In genomic region chr19:48713864-48714755, GRCh38 we compare ENCODE assay signal across 8 cellular contexts. TPM values are rescaled to one million over a fixed set of nuclear protein-coding genes. Genes with fewer than 3 reads are reported as not detected.
DNase-seq lines count a peak whose midpoint lies in the region; ATAC-seq and TF ChIP-seq lines count a peak whose summit lies in the region.

No MANE protein-coding gene starts in this region.

- WGBS in tibial nerve, 2 donors, result 0 to 2% methylated on average over 43 to 63 of the region's 67 CpGs

- H3K27ac Mint-ChIP-seq in activated naive CD8-positive, alpha-beta T cell treated with anti-CD3 and anti-CD28 coated beads, Interleukin-2, amount 50 U/mL, for 24 hours, result peak overlapping the region; percentile 86

- no peaks in the 10 kb centered on the region for H3F3A ChIP-seq in SU-DHL-6 (ENCODE audit: insufficient read depth)

- TF ChIP-seq CTCF in SU-DHL-6 (IDR thresholded peaks at IDR 0.05; ENCODE audit: insufficient read depth, low read length, poor library complexity, severe bottlenecking) (no peak), parathyroid adenoma (IDR thresholded peaks at IDR 0.05) (no peak), tibial nerve (IDR thresholded peaks at IDR 0.05) (peak in 2 of 5 experiments; percentile 13 to 41)

- H3K4me2 ChIP-seq in SU-DHL-6 (ENCODE audit: low read depth, low read length, poor library complexity, severe bottlenecking) (peak overlapping the region; percentile 87), parathyroid adenoma (ENCODE audit: low read length) (peak overlapping the region; percentile 85)

- H3K9ac ChIP-seq in SU-DHL-6 (ENCODE audit: low read length) (peak overlapping the region; percentile 76), parathyroid adenoma (peak overlapping the region; percentile 3)

- no peaks in the 10 kb centered on the region for H3K9me3 ChIP-seq in SU-DHL-6 (ENCODE audit: insufficient read depth, low read length)
- no peaks in the 10 kb centered on the region for H3K9me3 ChIP-seq in parathyroid adenoma (ENCODE audit: control insufficient read depth, low read length)
- peaks cover 0 to 10% (median 0%) of the 10 kb centered on the region in 4 donors for H3K9me3 ChIP-seq in tibial nerve

- H3K9me3 Mint-ChIP-seq in activated naive CD8-positive, alpha-beta T cell treated with anti-CD3 and anti-CD28 coated beads, Interleukin-2, amount 50 U/mL, for 24 hours, result no peaks in the 10 kb centered on the region

- H3K9me2 ChIP-seq in SU-DHL-6 (replicated peaks; ENCODE audit: insufficient read depth, low read length), result no peaks in the 10 kb centered on the region

- H4K20me1 ChIP-seq in SU-DHL-6 (ENCODE audit: low read depth, low read length), result no peaks in the 10 kb centered on the region

- peak; percentile 89 for ATAC-seq in HG02642 (IDR thresholded peaks at IDR 0.05; ENCODE audit: poor library complexity, unreplicated experiment)
- ATAC-seq in activated naive CD8-positive, alpha-beta T cell treated with anti-CD3 and anti-CD28 coated beads, Interleukin-2, amount 50 U/mL, for 24 hours, result peak; percentile 94

- H3K36me3 ChIP-seq in SU-DHL-6 (ENCODE audit: low read length), result no peaks in the 10 kb centered on the region
- no peaks in the 10 kb centered on the region for H3K36me3 ChIP-seq in parathyroid adenoma (ENCODE audit: control insufficient read depth, insufficient read depth, low read length)
- peaks cover 0 to 11% (median 0%) of the 10 kb centered on the region in 3 donors for H3K36me3 ChIP-seq in tibial nerve

- TF ChIP-seq EP300 in tibial nerve (IDR thresholded peaks at IDR 0.05), result peak; percentile 23 to 39

- H3K4me3 ChIP-seq in SU-DHL-6 (ENCODE audit: insufficient read depth, low read length, poor library complexity, severe bottlenecking) (peak overlapping the region; percentile 86), parathyroid adenoma (ENCODE audit: low read depth, low read length) (peak overlapping the region; percentile 78), tibial nerve (peak overlapping the region; percentile 54 to 62 (median 59))

- H3K4me1 ChIP-seq in parathyroid adenoma (peaks cover 2% of the 10 kb centered on the region), tibial nerve (peaks cover 0 to 59% (median 36%) of the 10 kb centered on the region in 4 donors)

- H3K79me2 ChIP-seq in SU-DHL-6 (ENCODE audit: insufficient read depth, low read length) (no peaks in the 10 kb centered on the region), parathyroid adenoma (no peaks in the 10 kb centered on the region)

- H3K4me1 Mint-ChIP-seq in activated naive CD8-positive, alpha-beta T cell treated with anti-CD3 and anti-CD28 coated beads, Interleukin-2, amount 50 U/mL, for 24 hours, result peaks cover 8% of the 10 kb centered on the region

- H2AFZ ChIP-seq in SU-DHL-6 (ENCODE audit: low read depth, low read length, severe bottlenecking), result peak overlapping the region; percentile 95
- peak overlapping the region; percentile 67 for H2AFZ ChIP-seq in parathyroid adenoma

- peaks cover 6% of the 10 kb centered on the region for H3K36me3 Mint-ChIP-seq in activated naive CD8-positive, alpha-beta T cell treated with anti-CD3 and anti-CD28 coated beads, Interleukin-2, amount 50 U/mL, for 24 hours (ENCODE audit: low read depth)

- peak overlapping the region; percentile 12; the same call in 1 of the 2 replicates for H3K27ac ChIP-seq in SU-DHL-6 (ENCODE audit: low read depth, low read length)
- peak overlapping the region; percentile 70 for H3K27ac ChIP-seq in parathyroid adenoma
- peak overlapping the region; percentile 64 to 94 (median 86) for H3K27ac ChIP-seq in tibial nerve

- peak; percentile 100 for DNase-seq in NCI-H1105 (lab: John Stamatoyannopoulos, UW)
- peak; percentile 97 for DNase-seq in activated naive CD8-positive, alpha-beta T cell treated with anti-CD3 and anti-CD28 coated beads, Interleukin-2, amount 50 U/mL, for 24 hours
- peak; percentile 99 for DNase-seq in cardiac septum (ENCODE audit: low spot score)
- DNase-seq in tibial nerve (ENCODE audit: low spot score in 2 of 2), result peak; percentile 97 to 99

- intact Hi-C loops in cardiac septum (cut with DNase I), result loop anchor here (5.0 kb wide), 1 partner anchor 37 kb away; no protein-coding TSS in a partner anchor

- peak overlapping the region; percentile 83 for H3K4me3 Mint-ChIP-seq in activated naive CD8-positive, alpha-beta T cell treated with anti-CD3 and anti-CD28 coated beads, Interleukin-2, amount 50 U/mL, for 24 hours

- no peaks in the 10 kb centered on the region for H3K27me3 ChIP-seq in SU-DHL-6 (ENCODE audit: low read length)
- H3K27me3 ChIP-seq in parathyroid adenoma (ENCODE audit: control insufficient read depth, insufficient read depth, low read length), result no peaks in the 10 kb centered on the region
- H3K27me3 ChIP-seq in tibial nerve, result no peaks in the 10 kb centered on the region

- H3K27me3 Mint-ChIP-seq in activated naive CD8-positive, alpha-beta T cell treated with anti-CD3 and anti-CD28 coated beads, Interleukin-2, amount 50 U/mL, for 24 hours, result no peaks in the 10 kb centered on the region

- TF ChIP-seq POLR2A in GM10847 (IDR thresholded peaks at IDR 0.05; ENCODE audit: extremely low read depth, insufficient read length) (peak; percentile 49), tibial nerve (IDR thresholded peaks at IDR 0.05) (peak; percentile 15 to 68)

RNA-seq across cellular contexts. Expression of gene MAMSTR, which starts 5.4 kb away (rescaled TPM):
- total RNA-seq in cardiac septum, result 3.2 TPM
- total RNA-seq in tibial nerve, result 1 to 10 TPM; 2.7 to 7.2 (median 5.9) TPM

RNA-seq across cellular contexts. Expression of gene FUT2, which starts 18.3 kb away (rescaled TPM):
- total RNA-seq in cardiac septum, result not detected
- under 1 TPM in 1 of 4 donors, not detected in 3; 0.44 TPM for total RNA-seq in tibial nerve

RNA-seq across cellular contexts. Expression of gene RASIP1, which starts 26.3 kb away (rescaled TPM):
- total RNA-seq in cardiac septum (13.6 TPM), tibial nerve (10 to 100 TPM; 12.3 to 23.3 (median 19.8) TPM)

RNA-seq across cellular contexts. Expression of gene IZUMO1, which starts 32.6 kb away (rescaled TPM):
- total RNA-seq in cardiac septum (0.83 TPM), tibial nerve (under 1 TPM in 2 of 4 donors, not detected in 2; 0.21 to 0.30 TPM)

RNA-seq across cellular contexts. Expression of gene FUT1, which starts 38.3 kb away (rescaled TPM):
- 1.6 TPM for total RNA-seq in cardiac septum
- total RNA-seq in tibial nerve, result 1 to 10 TPM in 3 of 4 donors, under 1 TPM in 1; 0.98 to 4.2 (median 2.4) TPM

Comparison
In these comparisons a context has a peak if more than half of its experiments do, and no peak if none do; other contexts are left out.
1. Peak in every context shown above with its lines: DNase-seq, ATAC-seq, H3K4me3 ChIP-seq and H3K27ac ChIP-seq.
2. H3K27ac ChIP-seq: peak in every context shown above with its lines; median percentile 86 in tibial nerve; 70 in parathyroid adenoma; 12 in SU-DHL-6.